Comparison of ENCODE assay signal across 8 cellular contexts in genomic region chr7:139339698-139340036, GRCh38. TPM values are rescaled to one million over a fixed set of nuclear protein-coding genes. Genes with fewer than 3 reads are reported as not detected.
DNase-seq lines count a peak whose midpoint lies in the region; ATAC-seq and TF ChIP-seq lines count a peak whose summit lies in the region.

No MANE protein-coding gene starts in this region.

- H3K27ac Mint-ChIP-seq in brain (peak overlapping the region; percentile 100), memory B cell (peak overlapping the region; percentile 100)

- no peaks in the 10 kb centered on the region for H3K4me1 ChIP-seq in cardiac muscle cell (ENCODE audit: low read depth)
- peaks cover 6 to 14% (median 9%) of the 10 kb centered on the region in 4 donors for H3K4me1 ChIP-seq in upper lobe of left lung

- TF ChIP-seq CTCF in cardiac muscle cell (IDR thresholded peaks at IDR 0.05; ENCODE audit: low read depth, low read length) (no peak), brain (conservative IDR thresholded peaks at IDR 0.05) (no peak), upper lobe of left lung (IDR thresholded peaks at IDR 0.05) (no peak)

- H3K27ac ChIP-seq in cardiac muscle cell (peak overlapping the region; percentile 99), upper lobe of left lung (peak overlapping the region; percentile 96 to 100 (median 99))

- H3K9me3 ChIP-seq in cardiac muscle cell (ENCODE audit: low read depth) (no peaks in the 10 kb centered on the region), upper lobe of left lung (peaks cover 0 to 6% (median 0%) of the 10 kb centered on the region in 4 donors)

- no peaks in the 10 kb centered on the region for H3K27me3 ChIP-seq in cardiac muscle cell
- H3K27me3 ChIP-seq in upper lobe of left lung: no peaks in the 10 kb centered on the region

- TF ChIP-seq POLR2A in upper lobe of left lung (IDR thresholded peaks at IDR 0.05): no peak

- H3K36me3 ChIP-seq in cardiac muscle cell (no peaks in the 10 kb centered on the region), upper lobe of left lung (no peaks in the 10 kb centered on the region)

- H3K4me3 Mint-ChIP-seq in brain (peak overlapping the region; percentile 98 to 99 (median 98)), memory B cell (peak overlapping the region; percentile 98)

- 81 to 82% methylated on average over 13 of the region's 13 CpGs for WGBS in upper lobe of left lung, 2 donors

- intact Hi-C loops in Right ventricle myocardium inferior (cut with DNase I): loop anchor here (1.0 kb wide), 1 partner anchor 20 kb away; the partner anchor contains the start of gene LUC7L2

- H3K4me3 ChIP-seq in cardiac muscle cell: peak overlapping the region; percentile 89
- H3K4me3 ChIP-seq in upper lobe of left lung: peak overlapping the region in 3 of 4 donors; percentile 61 to 89 (median 76)

- H3K9me3 Mint-ChIP-seq in brain: peaks cover 10 to 19% (median 15%) of the 10 kb centered on the region in 5 experiments
- H3K9me3 Mint-ChIP-seq in memory B cell: peaks cover 2% of the 10 kb centered on the region

- DNase-seq in cardiac muscle cell (ENCODE audit: low read depth in 1 of 2, low spot score in 1 of 2) (no peak), Right ventricle myocardium inferior (ENCODE audit: missing footprints) (no peak), memory B cell (ENCODE audit: low spot score in 2 of 2) (no peak), upper lobe of left lung (no peak), RKO (ENCODE audit: low spot score) (no peak), NCI-H2081 (lab: John Stamatoyannopoulos, UW) (no peak)

- no peak for TF ChIP-seq EP300 in upper lobe of left lung (IDR thresholded peaks at IDR 0.05)

- H3K27me3 Mint-ChIP-seq in brain (peaks cover 18% of the 10 kb centered on the region), memory B cell (no peaks in the 10 kb centered on the region)

- ATAC-seq in Right ventricle myocardium inferior: no peak
- no peak for ATAC-seq in memory B cell (ENCODE audit: low read depth)
- ATAC-seq in upper lobe of left lung (ENCODE audit: low FRiP score in 2 of 2): no peak
- no peak for ATAC-seq in HG03378 (IDR thresholded peaks at IDR 0.05; ENCODE audit: unreplicated experiment)

- H3K4me1 Mint-ChIP-seq in brain (peaks cover 41% of the 10 kb centered on the region), memory B cell (peaks cover 18% of the 10 kb centered on the region)

- H3K36me3 Mint-ChIP-seq in brain: peaks cover 10% of the 10 kb centered on the region
- peaks cover 2% of the 10 kb centered on the region for H3K36me3 Mint-ChIP-seq in memory B cell

RNA-seq across cellular contexts. Expression of gene FMC1, which starts 1.5 kb away (rescaled TPM):
- 10.9 and 22.5 TPM in 2 replicates for total RNA-seq in cardiac muscle cell
- 101 and 129 TPM in 2 replicates for polyA plus RNA-seq in cardiac muscle cell
- total RNA-seq in Right ventricle myocardium inferior: 41.8 TPM
- polyA plus RNA-seq in brain (ENCODE audit: insufficient read depth, low read depth, low replicate concordance): 73.5 TPM
- 10 to 100 TPM in 2 of 6 donors, 1 to 10 TPM in 4; 2.1 to 19.7 (median 9.2) TPM for total RNA-seq in upper lobe of left lung

RNA-seq across cellular contexts. Expression of gene LUC7L2, which starts 20.0 kb away (rescaled TPM):
- total RNA-seq in cardiac muscle cell (55.1 and 105 TPM in 2 replicates), Right ventricle myocardium inferior (44.9 TPM), upper lobe of left lung (100 to 1,000 TPM in 2 of 6 donors, 10 to 100 TPM in 4; 57.0 to 133 (median 91.8) TPM)
- polyA plus RNA-seq in cardiac muscle cell (87.8 and 109 TPM in 2 replicates), brain (ENCODE audit: insufficient read depth, low read depth, low replicate concordance) (74.7 TPM)
